2 cellular contexts compared by ENCODE assay signal in the genomic region with DNA sequence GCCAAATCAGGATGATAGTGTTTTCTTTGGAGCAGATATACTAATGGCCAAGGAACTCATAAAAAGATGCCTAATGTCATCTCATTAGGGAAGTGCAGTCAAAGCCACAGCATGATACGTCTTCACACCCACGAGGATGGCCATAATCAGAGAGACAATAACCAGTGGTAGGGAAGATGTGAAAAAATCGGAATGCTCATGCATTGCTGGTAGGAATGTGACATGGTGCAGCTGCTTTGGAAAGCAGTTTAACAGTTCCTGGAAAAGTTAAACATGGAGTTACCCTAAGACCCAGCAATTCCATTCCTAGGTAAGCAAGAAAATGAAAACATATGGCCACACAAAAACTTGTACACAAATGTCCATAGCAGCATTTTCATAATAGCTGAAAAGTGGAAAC.
TF ChIP-seq lines count a peak whose summit lies in the region.

No MANE protein-coding gene starts in this region.

TF ChIP-seq in A549, 52 proteins besides CTCF, POLR2A, EP300 and RAD21:
- TF ChIP-seq HOXB5 (CRISPR knock-in tag; IDR thresholded peaks at IDR 0.05) (no peak), RNF2 (IDR thresholded peaks at IDR 0.05; ENCODE audit: borderline replicate concordance, low read depth) (no peak)

TF ChIP-seq in K562, 482 proteins besides CTCF, POLR2A, EP300 and RAD21:
- no peak for TF ChIP-seq ZNF263 (CRISPR knock-in tag; IDR thresholded peaks at IDR 0.05; ENCODE audit: borderline replicate concordance)
- TF ChIP-seq, protein P1, sequence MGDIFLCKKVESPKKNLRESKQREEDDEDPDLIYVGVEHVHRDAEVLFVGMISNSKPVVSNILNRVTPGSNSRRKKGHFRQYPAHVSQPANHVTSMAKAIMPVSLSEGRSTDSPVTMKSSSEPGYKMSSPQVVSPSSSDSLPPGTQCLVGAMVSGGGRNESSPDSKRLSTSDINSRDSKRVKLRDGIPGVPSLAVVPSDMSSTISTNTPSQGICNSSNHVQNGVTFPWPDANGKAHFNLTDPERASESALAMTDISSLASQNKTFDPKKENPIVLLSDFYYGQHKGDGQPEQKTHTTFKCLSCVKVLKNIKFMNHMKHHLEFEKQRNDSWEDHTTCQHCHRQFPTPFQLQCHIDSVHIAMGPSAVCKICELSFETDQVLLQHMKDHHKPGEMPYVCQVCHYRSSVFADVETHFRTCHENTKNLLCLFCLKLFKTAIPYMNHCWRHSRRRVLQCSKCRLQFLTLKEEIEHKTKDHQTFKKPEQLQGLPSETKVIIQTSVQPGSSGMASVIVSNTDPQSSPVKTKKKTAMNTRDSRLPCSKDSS (IDR thresholded peaks at IDR 0.05; ENCODE audit: low read depth, partially characterized antibody): no peak
- peak; percentile 31; the same call in 1 of the 2 replicates for TF ChIP-seq SPI1 (IDR thresholded peaks at IDR 0.05; ENCODE audit: borderline replicate concordance, low read depth, low read length)
- TF ChIP-seq RBFOX2 (IDR thresholded peaks at IDR 0.05; ENCODE audit: low read depth, low read length): no peak
TF ChIP-seq in K562: peak in this region for 1.
